ENCODE assay signal across 1 cellular context in the genomic region with DNA sequence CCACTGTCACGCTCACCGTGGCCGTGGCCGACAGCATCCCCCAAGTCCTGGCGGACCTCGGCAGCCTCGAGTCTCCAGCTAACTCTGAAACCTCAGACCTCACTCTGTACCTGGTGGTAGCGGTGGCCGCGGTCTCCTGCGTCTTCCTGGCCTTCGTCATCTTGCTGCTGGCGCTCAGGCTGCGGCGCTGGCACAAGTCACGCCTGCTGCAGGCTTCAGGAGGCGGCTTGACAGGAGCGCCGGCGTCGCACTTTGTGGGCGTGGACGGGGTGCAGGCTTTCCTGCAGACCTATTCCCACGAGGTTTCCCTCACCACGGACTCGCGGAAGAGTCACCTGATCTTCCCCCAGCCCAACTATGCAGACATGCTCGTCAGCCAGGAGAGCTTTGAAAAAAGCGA. TPM values are rescaled to one million over a fixed set of nuclear protein-coding genes. Genes with fewer than 3 reads are reported as not detected.
"Had no signal": no experiment of that assay in that cellular context is flagged by ENCODE, and none has a peak within 500 bp of the region (broad histone marks: within the 10 kb centered on the region; RNA-seq: fewer than 3 reads in every experiment).

No MANE protein-coding gene starts in this region.

RNA-seq across cellular contexts. Expression of gene PCDHGA11, which starts 11.9 kb away (rescaled TPM):
- polyA plus RNA-seq: naive thymus-derived CD8-positive, alpha-beta T cell had no signal

RNA-seq across cellular contexts. Expression of gene PCDHGB7, which starts 15.2 kb away (rescaled TPM):
- polyA plus RNA-seq: naive thymus-derived CD8-positive, alpha-beta T cell had no signal

RNA-seq across cellular contexts. Expression of gene PCDHGA10, which starts 19.9 kb away (rescaled TPM):
- polyA plus RNA-seq: naive thymus-derived CD8-positive, alpha-beta T cell had no signal
